ENCODE assay signal across 8 cellular contexts in genomic region chr5:98839469-98840383, GRCh38.
DNase-seq lines count a peak whose midpoint lies in the region; ATAC-seq and TF ChIP-seq lines count a peak whose summit lies in the region.

No MANE protein-coding gene starts in this region.

- H3K4me2 ChIP-seq in fibroblast of lung (ENCODE audit: extremely low read depth, insufficient read depth, low read length), result peak overlapping the region; percentile 26

- intact Hi-C loops in Right ventricle myocardium inferior (cut with DNase I), result no loop called here
- intact Hi-C loops in cardiac septum (cut with DNase I), result no loop called here

- no peaks in the 10 kb centered on the region for H3K27me3 ChIP-seq in fibroblast of lung (ENCODE audit: control insufficient read depth, insufficient read depth, low read length)

- no peaks in the 10 kb centered on the region for H3K9me3 ChIP-seq in fibroblast of lung (ENCODE audit: control insufficient read depth, insufficient read depth, low read depth, low read length)

- H4K20me1 ChIP-seq in fibroblast of lung (ENCODE audit: control insufficient read depth, extremely low read depth, insufficient read depth, low read length), result no peaks in the 10 kb centered on the region

- H3K36me3 ChIP-seq in fibroblast of lung (ENCODE audit: control insufficient read depth, insufficient read depth, low read length), result no peaks in the 10 kb centered on the region

- TF ChIP-seq CTCF in fibroblast of lung (conservative IDR thresholded peaks at IDR 0.05 in 1 of 2, IDR thresholded peaks at IDR 0.05 in 1 of 2; ENCODE audit: low read depth in 1 of 2, low read length in 2 of 2), result peak in 1 of 2 donors; percentile 53
- no peak for TF ChIP-seq CTCF in endothelial cell (IDR thresholded peaks at IDR 0.05; ENCODE audit: unreplicated experiment)

- no peaks in the 10 kb centered on the region for H3K79me2 ChIP-seq in fibroblast of lung (ENCODE audit: control insufficient read depth, insufficient read depth, low read length)

- no peak overlapping the region for H3K27ac ChIP-seq in fibroblast of lung (ENCODE audit: insufficient read depth, low read length)

- H3K9ac ChIP-seq in fibroblast of lung (ENCODE audit: insufficient read depth, low read length), result no peak overlapping the region

- no peaks in the 10 kb centered on the region for H3K9me3 Mint-ChIP-seq in stimulated activated effector memory CD8-positive, alpha-beta T cell treated with anti-CD3 and anti-CD28 coated beads, Interleukin-12 subunit alpha, Interleukin-12 subunit beta, amount 100 ng/mL, for 72 hours
- no peaks in the 10 kb centered on the region for H3K9me3 Mint-ChIP-seq in endothelial cell (ENCODE audit: unreplicated experiment)

- H2AFZ ChIP-seq in fibroblast of lung (ENCODE audit: low read length), result peak overlapping the region; percentile 39

- peak; percentile 34 for ATAC-seq in Right ventricle myocardium inferior
- peak; percentile 40 for ATAC-seq in stimulated activated effector memory CD8-positive, alpha-beta T cell treated with anti-CD3 and anti-CD28 coated beads, Interleukin-12 subunit alpha, Interleukin-12 subunit beta, amount 100 ng/mL, for 72 hours
- ATAC-seq in GM18870 (IDR thresholded peaks at IDR 0.05; ENCODE audit: unreplicated experiment), result no peak

- H3K4me1 ChIP-seq in fibroblast of lung (ENCODE audit: control insufficient read depth, extremely low read depth, insufficient read depth, low read length), result no peaks in the 10 kb centered on the region

- no peak for DNase-seq in Right ventricle myocardium inferior (ENCODE audit: missing footprints)
- no peak for DNase-seq in cardiac septum (ENCODE audit: low spot score)
- DNase-seq in NCI-H2227 (lab: John Stamatoyannopoulos, UW; ENCODE audit: unreplicated experiment), result peak; percentile 78
- peak; percentile 20 to 30 for DNase-seq in fibroblast of lung (ENCODE audit: low read depth in 2 of 2)
- no peak for DNase-seq in stimulated activated effector memory CD8-positive, alpha-beta T cell treated with anti-CD3 and anti-CD28 coated beads, Interleukin-12 subunit alpha, Interleukin-12 subunit beta, amount 100 ng/mL, for 72 hours (ENCODE audit: low spot score in 2 of 2)
- DNase-seq in endothelial cell (ENCODE audit: low spot score), result no peak
- no peak for DNase-seq in globus pallidus (ENCODE audit: low spot score)

- H3K4me1 Mint-ChIP-seq in stimulated activated effector memory CD8-positive, alpha-beta T cell treated with anti-CD3 and anti-CD28 coated beads, Interleukin-12 subunit alpha, Interleukin-12 subunit beta, amount 100 ng/mL, for 72 hours, result no peaks in the 10 kb centered on the region
- peaks cover 5% of the 10 kb centered on the region for H3K4me1 Mint-ChIP-seq in endothelial cell (ENCODE audit: unreplicated experiment)

- H3K4me3 ChIP-seq in fibroblast of lung (replicated peaks in 1 of 4; ENCODE audit: control extremely low read depth in 1 of 4, insufficient read depth in 1 of 4, low read depth in 3 of 4, low read length in 4 of 4), result no peak overlapping the region

- H3K27me3 Mint-ChIP-seq in endothelial cell (ENCODE audit: unreplicated experiment), result no peaks in the 10 kb centered on the region

- no peaks in the 10 kb centered on the region for H3K36me3 Mint-ChIP-seq in stimulated activated effector memory CD8-positive, alpha-beta T cell treated with anti-CD3 and anti-CD28 coated beads, Interleukin-12 subunit alpha, Interleukin-12 subunit beta, amount 100 ng/mL, for 72 hours
- H3K36me3 Mint-ChIP-seq in endothelial cell (ENCODE audit: low read depth, unreplicated experiment), result peaks cover 4% of the 10 kb centered on the region

- no peak overlapping the region for H3K27ac Mint-ChIP-seq in stimulated activated effector memory CD8-positive, alpha-beta T cell treated with anti-CD3 and anti-CD28 coated beads, Interleukin-12 subunit alpha, Interleukin-12 subunit beta, amount 100 ng/mL, for 72 hours
- H3K27ac Mint-ChIP-seq in endothelial cell (ENCODE audit: unreplicated experiment), result no peak overlapping the region

- no peak overlapping the region for H3K4me3 Mint-ChIP-seq in stimulated activated effector memory CD8-positive, alpha-beta T cell treated with anti-CD3 and anti-CD28 coated beads, Interleukin-12 subunit alpha, Interleukin-12 subunit beta, amount 100 ng/mL, for 72 hours
- H3K4me3 Mint-ChIP-seq in endothelial cell (ENCODE audit: unreplicated experiment), result no peak overlapping the region

Comparison
In these comparisons a context has a peak if more than half of its experiments do, and no peak if none do; other contexts are left out.
1. DNase-seq: peak in NCI-H2227 (single experiment) and fibroblast of lung (2 of 2); none in Right ventricle myocardium inferior (single experiment), cardiac septum (single experiment), stimulated activated effector memory CD8-positive, alpha-beta T cell treated with anti-CD3 and anti-CD28 coated beads, Interleukin-12 subunit alpha, Interleukin-12 subunit beta, amount 100 ng/mL, for 72 hours (0 of 2), endothelial cell (single experiment) and globus pallidus (single experiment).